In the genomic region with DNA sequence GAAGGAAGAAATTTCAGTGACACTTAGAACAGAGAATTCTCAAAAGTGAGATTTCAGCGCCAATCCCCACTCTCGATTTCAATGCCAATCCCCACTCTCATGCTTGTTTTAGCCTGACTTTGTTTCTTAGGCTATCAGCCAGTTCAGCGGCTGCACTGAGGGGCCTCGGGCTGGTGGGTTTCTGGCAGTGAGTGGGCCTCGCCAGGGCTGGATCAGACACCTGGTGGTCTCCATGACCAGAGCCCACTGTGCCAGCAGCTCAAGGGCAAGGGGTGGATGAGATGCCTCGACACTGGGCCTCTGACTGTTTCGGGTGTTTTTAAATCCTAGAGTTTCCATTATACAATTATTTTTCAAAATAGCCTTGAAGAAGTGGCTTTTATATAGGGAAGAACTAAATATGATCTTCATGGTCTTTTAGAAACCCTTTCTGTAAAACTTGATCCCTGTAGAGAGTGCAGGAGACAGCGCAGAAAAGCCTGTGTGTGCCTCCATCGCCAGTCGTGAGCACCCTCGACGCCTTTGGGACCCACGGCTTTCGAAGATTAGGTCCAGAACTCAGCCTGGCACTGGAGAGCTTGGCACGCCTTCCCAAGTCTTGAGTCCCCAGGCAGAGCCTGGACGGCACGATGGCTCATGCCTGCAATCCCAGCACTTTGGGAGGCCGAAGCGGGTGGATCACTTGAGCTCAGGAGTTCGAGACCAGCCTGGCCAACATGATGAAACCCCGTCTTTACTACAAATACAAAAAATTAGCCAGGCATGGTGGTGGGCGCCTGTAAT, we compare ENCODE assay signal across 16 cellular contexts.
"Had no signal": no experiment of that assay in that cellular context is flagged by ENCODE, and none has a peak within 500 bp of the region (broad histone marks: within the 10 kb centered on the region; RNA-seq: fewer than 3 reads in every experiment).

No MANE protein-coding gene starts in this region.

- H3K27me3 Mint-ChIP-seq: progenitor cell of endocrine pancreas had no signal

- H3K27ac Mint-ChIP-seq: activated naive CD4-positive, alpha-beta T cell treated with anti-CD3 and anti-CD28 coated beads, Interleukin-2, amount 10 ng/mL, durations not matched to agents 7 days and 5 days; activated naive CD8-positive, alpha-beta T cell treated with anti-CD3 and anti-CD28 coated beads, Interleukin-2, amount 50 U/mL, for 24 hours; activated T-helper 2 cell treated with anti-CD3 and anti-CD28 coated beads, Interferon-gamma antibody, Interleukin-2, Interleukin-4, amounts not matched to agents 10 μg/mL and 5 μg/mL and 100 μg/mL, durations not matched to agents 14 hours and 24 hours and 36 hours; progenitor cell of endocrine pancreas had no signal

- H3K9me3 ChIP-seq: tibial artery had no signal

- H3K27me3 ChIP-seq: foreskin keratinocyte, tibial artery had no signal

- ATAC-seq: activated naive CD8-positive, alpha-beta T cell treated with anti-CD3 and anti-CD28 coated beads, Interleukin-2, amount 50 U/mL, for 24 hours; foreskin keratinocyte; left ventricle myocardium superior had no signal

- H3K4me1 ChIP-seq: foreskin keratinocyte had no signal

- H3K4me3 Mint-ChIP-seq: activated naive CD4-positive, alpha-beta T cell treated with anti-CD3 and anti-CD28 coated beads, Interleukin-2, amount 10 ng/mL, durations not matched to agents 7 days and 5 days; activated naive CD8-positive, alpha-beta T cell treated with anti-CD3 and anti-CD28 coated beads, Interleukin-2, amount 50 U/mL, for 24 hours had no signal

- H3K27ac ChIP-seq: foreskin keratinocyte had no signal

- H3K4me3 ChIP-seq: tibial artery had no signal

- DNase-seq: activated naive CD4-positive, alpha-beta T cell treated with anti-CD3 and anti-CD28 coated beads, Interleukin-2, amount 10 ng/mL, durations not matched to agents 7 days and 5 days; activated naive CD8-positive, alpha-beta T cell treated with anti-CD3 and anti-CD28 coated beads, Interleukin-2, amount 50 U/mL, for 24 hours; dermis blood vessel endothelial cell; effector memory CD4-positive, alpha-beta T cell; foreskin keratinocyte; left ventricle myocardium superior; mammary epithelial cell; occipital lobe; retina; stimulated activated CD4-positive, alpha-beta T cell treated with anti-CD3 and anti-CD28 coated beads, Interleukin-4, amount 100 ng/mL, for 24 hours; stimulated activated naive CD4-positive, alpha-beta T cell treated with Interleukin-2 at 50 U/mL for 16 hours; T-helper 1 cell; T-helper 9 cell; tibial artery had no signal
